ENCODE assay signal across 20 cellular contexts in genomic region chr11:17153759-17154158, GRCh38. TPM values are rescaled to one million over a fixed set of nuclear protein-coding genes. Genes with fewer than 3 reads are reported as not detected.
DNase-seq lines count a peak whose midpoint lies in the region; ATAC-seq lines count a peak whose summit lies in the region.
"Had no signal": no experiment of that assay in that cellular context is flagged by ENCODE, and none has a peak within 500 bp of the region (broad histone marks: within the 10 kb centered on the region; RNA-seq: fewer than 3 reads in every experiment).

No MANE protein-coding gene starts in this region.

- H3K27ac Mint-ChIP-seq in activated naive CD4-positive, alpha-beta T cell treated with anti-CD3 and anti-CD28 coated beads, Interleukin-2, amount 50 U/mL, for 24 hours, result peak overlapping the region; percentile 62
- H3K27ac Mint-ChIP-seq in activated T-helper 17 cell treated with anti-CD3 and anti-CD28 coated beads, Interleukin-2, amount 50 U/mL, for 72 hours, result peak overlapping the region; percentile 33
- H3K27ac Mint-ChIP-seq in stimulated activated effector memory CD8-positive, alpha-beta T cell treated with anti-CD3 and anti-CD28 coated beads, Interleukin-12 subunit alpha, Interleukin-12 subunit beta, amount 100 ng/mL, for 72 hours, result peak overlapping the region; percentile 48
- H3K27ac Mint-ChIP-seq: activated CD8-positive, alpha-beta memory T cell treated with anti-CD3 and anti-CD28 coated beads, Interleukin-2, amount 10 ng/mL, durations not matched to agents 7 days and 5 days; T-helper 17 cell had no signal

- no peaks in the 10 kb centered on the region for H3K9me3 Mint-ChIP-seq in activated naive CD4-positive, alpha-beta T cell treated with anti-CD3 and anti-CD28 coated beads, Interleukin-2, amount 50 U/mL, for 24 hours
- no peaks in the 10 kb centered on the region for H3K9me3 Mint-ChIP-seq in activated T-helper 17 cell treated with anti-CD3 and anti-CD28 coated beads, Interleukin-2, amount 50 U/mL, for 72 hours
- no peaks in the 10 kb centered on the region for H3K9me3 Mint-ChIP-seq in stimulated activated effector memory CD8-positive, alpha-beta T cell treated with anti-CD3 and anti-CD28 coated beads, Interleukin-12 subunit alpha, Interleukin-12 subunit beta, amount 100 ng/mL, for 72 hours

- peaks cover 4% of the 10 kb centered on the region for H3K4me1 Mint-ChIP-seq in activated naive CD4-positive, alpha-beta T cell treated with anti-CD3 and anti-CD28 coated beads, Interleukin-2, amount 50 U/mL, for 24 hours
- H3K4me1 Mint-ChIP-seq in activated T-helper 17 cell treated with anti-CD3 and anti-CD28 coated beads, Interleukin-2, amount 50 U/mL, for 72 hours, result peaks cover 9% of the 10 kb centered on the region
- peaks cover 22% of the 10 kb centered on the region for H3K4me1 Mint-ChIP-seq in stimulated activated effector memory CD8-positive, alpha-beta T cell treated with anti-CD3 and anti-CD28 coated beads, Interleukin-12 subunit alpha, Interleukin-12 subunit beta, amount 100 ng/mL, for 72 hours

- DNase-seq in activated naive CD4-positive, alpha-beta T cell (lab: John Stamatoyannopoulos, UW), result no peak
- no peak for DNase-seq in stimulated activated effector memory CD8-positive, alpha-beta T cell treated with anti-CD3 and anti-CD28 coated beads, Interleukin-12 subunit alpha, Interleukin-12 subunit beta, amount 100 ng/mL, for 72 hours (ENCODE audit: low spot score in 2 of 2)
- DNase-seq in T1000 (lab: John Stamatoyannopoulos, UW) (no peak), NCI-H187 treated with DMSO at 0.1 percent for 48 hours (lab: John Stamatoyannopoulos, UW) (no peak)
- no peak for DNase-seq in central memory CD4-positive, alpha-beta T cell
- DNase-seq: activated CD8-positive, alpha-beta memory T cell treated with anti-CD3 and anti-CD28 coated beads, Interleukin-2, amount 10 ng/mL, durations not matched to agents 7 days and 5 days; activated effector memory CD4-positive, alpha-beta T cell treated with Interleukin-2 at 50 U/mL for 16 hours; amygdala; Caco-2; effector memory CD4-positive, alpha-beta T cell; NCI-H1436; ovary; sigmoid colon; SJCRH30; stimulated activated naive CD4-positive, alpha-beta T cell treated with Interleukin-2 at 50 U/mL for 16 hours; T-helper 17 cell had no signal

- no peak overlapping the region for H3K4me3 Mint-ChIP-seq in activated naive CD4-positive, alpha-beta T cell treated with anti-CD3 and anti-CD28 coated beads, Interleukin-2, amount 50 U/mL, for 24 hours
- no peak overlapping the region for H3K4me3 Mint-ChIP-seq in activated T-helper 17 cell treated with anti-CD3 and anti-CD28 coated beads, Interleukin-2, amount 50 U/mL, for 72 hours
- H3K4me3 Mint-ChIP-seq in stimulated activated effector memory CD8-positive, alpha-beta T cell treated with anti-CD3 and anti-CD28 coated beads, Interleukin-12 subunit alpha, Interleukin-12 subunit beta, amount 100 ng/mL, for 72 hours, result no peak overlapping the region
- H3K4me3 Mint-ChIP-seq: activated CD8-positive, alpha-beta memory T cell treated with anti-CD3 and anti-CD28 coated beads, Interleukin-2, amount 10 ng/mL, durations not matched to agents 7 days and 5 days; T-helper 17 cell had no signal

- H3K27me3 Mint-ChIP-seq in activated naive CD4-positive, alpha-beta T cell treated with anti-CD3 and anti-CD28 coated beads, Interleukin-2, amount 50 U/mL, for 24 hours, result no peaks in the 10 kb centered on the region
- no peaks in the 10 kb centered on the region for H3K27me3 Mint-ChIP-seq in activated T-helper 17 cell treated with anti-CD3 and anti-CD28 coated beads, Interleukin-2, amount 50 U/mL, for 72 hours
- H3K27me3 Mint-ChIP-seq: activated CD8-positive, alpha-beta memory T cell treated with anti-CD3 and anti-CD28 coated beads, Interleukin-2, amount 10 ng/mL, durations not matched to agents 7 days and 5 days; T-helper 17 cell had no signal

- ATAC-seq in HG02610 (IDR thresholded peaks at IDR 0.05; ENCODE audit: unreplicated experiment), result peak; percentile 57
- ATAC-seq in activated T-helper 17 cell treated with anti-CD3 and anti-CD28 coated beads, Interleukin-2, amount 50 U/mL, for 72 hours (replicated peaks), result no peak
- peak; percentile 45 for ATAC-seq in stimulated activated effector memory CD8-positive, alpha-beta T cell treated with anti-CD3 and anti-CD28 coated beads, Interleukin-12 subunit alpha, Interleukin-12 subunit beta, amount 100 ng/mL, for 72 hours
- ATAC-seq: A549; activated CD8-positive, alpha-beta memory T cell treated with anti-CD3 and anti-CD28 coated beads, Interleukin-2, amount 10 ng/mL, durations not matched to agents 7 days and 5 days; T-helper 17 cell had no signal

- H3K36me3 Mint-ChIP-seq in activated naive CD4-positive, alpha-beta T cell treated with anti-CD3 and anti-CD28 coated beads, Interleukin-2, amount 50 U/mL, for 24 hours, result peaks cover 9% of the 10 kb centered on the region
- H3K36me3 Mint-ChIP-seq in activated T-helper 17 cell treated with anti-CD3 and anti-CD28 coated beads, Interleukin-2, amount 50 U/mL, for 72 hours (ENCODE audit: low read depth), result peaks cover 35% of the 10 kb centered on the region
- peaks cover 32% of the 10 kb centered on the region for H3K36me3 Mint-ChIP-seq in stimulated activated effector memory CD8-positive, alpha-beta T cell treated with anti-CD3 and anti-CD28 coated beads, Interleukin-12 subunit alpha, Interleukin-12 subunit beta, amount 100 ng/mL, for 72 hours

RNA-seq across cellular contexts. Expression of gene PIK3C2A, which starts 54.0 kb away (rescaled TPM):
- total RNA-seq in activated T-helper 17 cell treated with anti-CD3 and anti-CD28 coated beads, Interleukin-2, amount 50 U/mL, for 72 hours, result 10 to 100 TPM; 22.3 to 40.4 TPM
